ENCODE assay signal across 13 cellular contexts in genomic region chr2:101815739-101816391, GRCh38.
DNase-seq lines count a peak whose midpoint lies in the region; ATAC-seq and TF ChIP-seq lines count a peak whose summit lies in the region.
"Had no signal": no experiment of that assay in that cellular context is flagged by ENCODE, and none has a peak within 500 bp of the region (broad histone marks: within the 10 kb centered on the region; RNA-seq: fewer than 3 reads in every experiment).

No MANE protein-coding gene starts in this region.

- peak; percentile 63 for DNase-seq in LNCaP clone FGC (ENCODE audit: low read depth)
- peak; percentile 64 for DNase-seq in choroid plexus epithelial cell (ENCODE audit: low read depth)
- no peak for DNase-seq in memory B cell (ENCODE audit: low spot score in 2 of 2)
- DNase-seq in activated CD8-positive, alpha-beta memory T cell treated with anti-CD3 and anti-CD28 coated beads, Interleukin-2, amount 50 U/mL, for 4 hours = no peak
- DNase-seq in BE2C = no peak
- DNase-seq in CD8-positive, alpha-beta memory T cell = no peak
- no peak for DNase-seq in CD1c-positive myeloid dendritic cell (ENCODE audit: extremely low spot score)
- DNase-seq: activated CD4-positive, alpha-beta memory T cell treated with anti-CD3 and anti-CD28 coated beads, Interleukin-2, amount 10 ng/mL, durations not matched to agents 7 days and 5 days; activated naive CD8-positive, alpha-beta T cell treated with anti-CD3 and anti-CD28 coated beads for 36 hours had no signal

- no peaks in the 10 kb centered on the region for H3K9me3 Mint-ChIP-seq in memory B cell
- no peaks in the 10 kb centered on the region for H3K9me3 Mint-ChIP-seq in CD8-positive, alpha-beta memory T cell
- H3K9me3 Mint-ChIP-seq: activated CD4-positive, alpha-beta memory T cell treated with anti-CD3 and anti-CD28 coated beads, Interleukin-2, amount 10 ng/mL, durations not matched to agents 7 days and 5 days; T-helper 1 cell treated with Interleukin-12 subunit alpha and Interleukin-12 subunit beta and Interleukin-4 antibody, amounts not matched to agents 30 μg/mL and 1 μg/mL, for 36 hours had no signal

- POLR2A ChIA-PET in CD8-positive, alpha-beta memory T cell (lab: Charles Lee) = interaction anchor here (0.6 kb wide), 1 partner anchor 511 kb away, joined by 4 read pairs; no protein-coding TSS in a partner anchor

- no peak overlapping the region for H2AFZ ChIP-seq in ACC112 (ENCODE audit: low read length, unreplicated experiment)

- peaks cover 98% of the 10 kb centered on the region for H3K79me2 ChIP-seq in ACC112 (ENCODE audit: control insufficient read depth, insufficient read depth, low read length, unreplicated experiment)

- peak overlapping the region; percentile 41 for H3K27ac Mint-ChIP-seq in memory B cell
- peak overlapping the region in 2 of 8 donors; percentile 33 to 48 for H3K27ac Mint-ChIP-seq in CD8-positive, alpha-beta memory T cell
- H3K27ac Mint-ChIP-seq: activated CD4-positive, alpha-beta memory T cell treated with anti-CD3 and anti-CD28 coated beads, Interleukin-2, amount 10 ng/mL, durations not matched to agents 7 days and 5 days; activated naive CD8-positive, alpha-beta T cell treated with anti-CD3 and anti-CD28 coated beads for 36 hours; T-helper 1 cell treated with Interleukin-12 subunit alpha and Interleukin-12 subunit beta and Interleukin-4 antibody, amounts not matched to agents 30 μg/mL and 1 μg/mL, for 36 hours had no signal

- H3K36me3 ChIP-seq in ACC112 (ENCODE audit: insufficient read depth, low read length) (0 out of 2 replicates have a peak, but pooled peaks cover 3% of the 10 kb centered on the region), BE2C (no peaks in the 10 kb centered on the region)
- H3K36me3 ChIP-seq in CD8-positive, alpha-beta memory T cell (ENCODE audit: insufficient read depth, low read length) = no peaks in the 10 kb centered on the region
- H3K36me3 ChIP-seq: vagina had no signal

- H3K9me3 ChIP-seq in BE2C = no peaks in the 10 kb centered on the region
- no peaks in the 10 kb centered on the region for H3K9me3 ChIP-seq in CD8-positive, alpha-beta memory T cell (ENCODE audit: low read length)
- H3K9me3 ChIP-seq: BLaER1, vagina had no signal

- peaks cover 84% of the 10 kb centered on the region for H3K4me1 ChIP-seq in ACC112 (ENCODE audit: control insufficient read depth, insufficient read depth, low read length, unreplicated experiment)
- H3K4me1 ChIP-seq in BE2C = peaks cover 6% of the 10 kb centered on the region
- H3K4me1 ChIP-seq in CD8-positive, alpha-beta memory T cell (ENCODE audit: insufficient read depth, low read length) = peaks cover 22% of the 10 kb centered on the region

- CTCF ChIA-PET in CD8-positive, alpha-beta memory T cell (lab: Charles Lee) = interaction anchor here (1.4 kb wide), 1 partner anchor 397 kb away, joined by 3 read pairs; no protein-coding TSS in a partner anchor

- H3K4me3 ChIP-seq in ACC112 (ENCODE audit: low read depth, low read length) (peak overlapping the region; percentile 5; the same call in 1 of the 2 replicates), LNCaP clone FGC (ENCODE audit: low read depth, low read length) (no peak overlapping the region), choroid plexus epithelial cell (ENCODE audit: low read depth, low read length) (no peak overlapping the region), BE2C (ENCODE audit: low read depth, low read length) (no peak overlapping the region)
- H3K4me3 ChIP-seq in CD8-positive, alpha-beta memory T cell (ENCODE audit: low read length) = no peak overlapping the region
- H3K4me3 ChIP-seq: BLaER1, vagina had no signal

- H3K27me3 ChIP-seq in ACC112 (ENCODE audit: insufficient read depth, low read length) (no peaks in the 10 kb centered on the region), BE2C (no peaks in the 10 kb centered on the region)
- no peaks in the 10 kb centered on the region for H3K27me3 ChIP-seq in CD8-positive, alpha-beta memory T cell (ENCODE audit: insufficient read depth, low read length, poor library complexity, severe bottlenecking)
- H3K27me3 ChIP-seq: BLaER1, vagina had no signal

- H3K27ac ChIP-seq in ACC112 (ENCODE audit: low read depth, low read length) = peak overlapping the region; percentile 38; the same call in 1 of the 2 replicates
- H3K27ac ChIP-seq in CD8-positive, alpha-beta memory T cell (ENCODE audit: low read depth, low read length) = no peak overlapping the region
- H3K27ac ChIP-seq: BLaER1 had no signal

- no peak for TF ChIP-seq CTCF in LNCaP clone FGC (IDR thresholded peaks at IDR 0.05; ENCODE audit: control insufficient read depth, extremely low read depth, insufficient read depth)
- peak; percentile 34 for TF ChIP-seq CTCF in choroid plexus epithelial cell (conservative IDR thresholded peaks at IDR 0.05; ENCODE audit: low read depth, low read length)
- TF ChIP-seq CTCF in BE2C (IDR thresholded peaks at IDR 0.05; ENCODE audit: low read depth, low read length) = no peak

- peaks cover 66% of the 10 kb centered on the region for H3K4me1 Mint-ChIP-seq in memory B cell
- peaks cover 69 to 90% (median 86%) of the 10 kb centered on the region in 3 donors for H3K4me1 Mint-ChIP-seq in CD8-positive, alpha-beta memory T cell

- peaks cover 10% of the 10 kb centered on the region for H3K36me3 Mint-ChIP-seq in memory B cell
- H3K36me3 Mint-ChIP-seq in CD8-positive, alpha-beta memory T cell = peaks cover 0 to 3% (median 3%) of the 10 kb centered on the region in 3 donors

- no peak for ATAC-seq in memory B cell (ENCODE audit: low read depth)

- H3K27me3 Mint-ChIP-seq in memory B cell = no peaks in the 10 kb centered on the region
- no peaks in the 10 kb centered on the region for H3K27me3 Mint-ChIP-seq in CD8-positive, alpha-beta memory T cell
- H3K27me3 Mint-ChIP-seq: activated CD4-positive, alpha-beta memory T cell treated with anti-CD3 and anti-CD28 coated beads, Interleukin-2, amount 10 ng/mL, durations not matched to agents 7 days and 5 days; activated naive CD8-positive, alpha-beta T cell treated with anti-CD3 and anti-CD28 coated beads for 36 hours had no signal

- no peak overlapping the region for H3K4me3 Mint-ChIP-seq in memory B cell
- no peak overlapping the region for H3K4me3 Mint-ChIP-seq in CD8-positive, alpha-beta memory T cell
- H3K4me3 Mint-ChIP-seq: activated CD4-positive, alpha-beta memory T cell treated with anti-CD3 and anti-CD28 coated beads, Interleukin-2, amount 10 ng/mL, durations not matched to agents 7 days and 5 days; activated naive CD8-positive, alpha-beta T cell treated with anti-CD3 and anti-CD28 coated beads for 36 hours; T-helper 1 cell treated with Interleukin-12 subunit alpha and Interleukin-12 subunit beta and Interleukin-4 antibody, amounts not matched to agents 30 μg/mL and 1 μg/mL, for 36 hours had no signal

Comparison
In these comparisons a context has a peak if more than half of its experiments do, and no peak if none do; other contexts are left out.
1. DNase-seq: peak in LNCaP clone FGC (single experiment) and choroid plexus epithelial cell (single experiment); none in memory B cell (0 of 2), activated CD8-positive, alpha-beta memory T cell treated with anti-CD3 and anti-CD28 coated beads, Interleukin-2, amount 50 U/mL, for 4 hours (single experiment), BE2C (single experiment), CD8-positive, alpha-beta memory T cell (0 of 5) and CD1c-positive myeloid dendritic cell (single experiment).